In the genomic region with DNA sequence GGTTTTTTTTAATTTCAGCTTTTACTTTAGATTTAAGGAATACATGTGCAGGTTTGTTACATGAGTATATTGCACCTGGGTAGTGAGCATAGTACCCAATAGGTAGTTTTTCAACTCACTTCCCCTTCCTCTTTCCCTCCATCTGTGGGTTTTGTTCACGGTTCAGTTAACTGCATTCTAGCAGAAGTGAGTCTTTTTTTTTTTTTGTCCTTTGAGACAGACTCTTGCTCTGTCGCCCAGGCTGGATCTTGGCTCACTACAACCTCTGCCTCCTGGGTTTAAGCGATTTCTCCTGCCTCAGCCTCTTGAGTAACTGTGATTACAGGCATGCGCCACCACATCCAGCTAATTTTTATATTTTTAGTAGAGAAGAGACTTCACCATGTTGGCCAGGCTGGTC, we compare ENCODE assay signal across 1 cellular context.
TF ChIP-seq lines count a peak whose summit lies in the region.

No MANE protein-coding gene starts in this region.

TF ChIP-seq in K562, 482 proteins besides CTCF, POLR2A, EP300 and RAD21:
- TF ChIP-seq SPI1 (IDR thresholded peaks at IDR 0.05; ENCODE audit: borderline replicate concordance, low read depth, low read length) (peak; percentile 93), ZNF384 (IDR thresholded peaks at IDR 0.05; ENCODE audit: low read depth, low read length) (peak; percentile 69), CHCHD3 (CRISPR knock-in tag; IDR thresholded peaks at IDR 0.05) (no peak), GABPB1 (CRISPR knock-in tag; IDR thresholded peaks at IDR 0.05) (no peak), ZFP1 (CRISPR knock-in tag; IDR thresholded peaks at IDR 0.05) (no peak), FOXJ2 (tag; IDR thresholded peaks at IDR 0.05) (no peak), ZNF41 (CRISPR knock-in tag; conservative IDR thresholded peaks at IDR 0.05) (no peak), TOE1 (IDR thresholded peaks at IDR 0.05; ENCODE audit: borderline replicate concordance) (no peak), TOE1 (CRISPR knock-in tag; IDR thresholded peaks at IDR 0.05; ENCODE audit: borderline replicate concordance, low read depth) (no peak), DDX20 (tag; IDR thresholded peaks at IDR 0.05; ENCODE audit: low read depth) (no peak), ZNF212 (CRISPR knock-in tag; IDR thresholded peaks at IDR 0.05) (no peak), E2F8 (IDR thresholded peaks at IDR 0.05; ENCODE audit: low read depth, partially characterized antibody) (no peak), EHMT2 (IDR thresholded peaks at IDR 0.05) (no peak), GTF2A2 (tag; IDR thresholded peaks at IDR 0.05) (no peak), RBM34 (IDR thresholded peaks at IDR 0.05; ENCODE audit: borderline replicate concordance, insufficient read depth, low read length) (no peak), ZC3H8 (IDR thresholded peaks at IDR 0.05) (no peak), SMARCA5 (IDR thresholded peaks at IDR 0.05) (no peak), RFX7 (CRISPR knock-in tag; IDR thresholded peaks at IDR 0.05) (no peak), STAT6 (CRISPR knock-in tag; IDR thresholded peaks at IDR 0.05) (no peak), SMAD2 (IDR thresholded peaks at IDR 0.05; ENCODE audit: low read depth, low read length) (no peak), ADNP (tag; IDR thresholded peaks at IDR 0.05) (0 out of 2 replicates have a peak, but pooled peaks have one; percentile 39), SRSF7 (optimal IDR thresholded peaks at IDR 0.05; ENCODE audit: low read depth, low read length) (no peak), SETDB1 (IDR thresholded peaks at IDR 0.05; ENCODE audit: low read length) (no peak), ZNF766 (CRISPR knock-in tag; conservative IDR thresholded peaks at IDR 0.05) (0 out of 2 replicates have a peak, but pooled peaks have one; percentile 36), CGGBP1 (CRISPR knock-in tag; IDR thresholded peaks at IDR 0.05) (no peak), GABPA (tag; conservative IDR thresholded peaks at IDR 0.05; ENCODE audit: low read depth) (no peak), RFX1 (IDR thresholded peaks at IDR 0.05) (no peak), CXXC5 (CRISPR knock-in tag; IDR thresholded peaks at IDR 0.05) (peak; percentile 19; the same call in 1 of the 2 replicates), ZNF12 (CRISPR knock-in tag; IDR thresholded peaks at IDR 0.05) (peak; percentile 40; the same call in 1 of the 2 replicates), ZBED1 (IDR thresholded peaks at IDR 0.05) (no peak), ZNF75A (CRISPR knock-in tag; IDR thresholded peaks at IDR 0.05) (no peak), MTA1 (IDR thresholded peaks at IDR 0.05; ENCODE audit: borderline replicate concordance) (no peak), SMARCE1 (IDR thresholded peaks at IDR 0.05) (peak; percentile 57; the same call in 1 of the 2 replicates), BRCA1 (IDR thresholded peaks at IDR 0.05) (no peak), BRCA1 (CRISPR knock-in tag; IDR thresholded peaks at IDR 0.05) (no peak), U2AF1 (optimal IDR thresholded peaks at IDR 0.05; ENCODE audit: low read depth, low read length) (no peak), HDAC8 (tag; IDR thresholded peaks at IDR 0.05) (no peak), DPF2 (IDR thresholded peaks at IDR 0.05) (no peak), GTF2F1 (IDR thresholded peaks at IDR 0.05; ENCODE audit: low read depth, low read length) (no peak), CBX5 (IDR thresholded peaks at IDR 0.05; ENCODE audit: borderline replicate concordance, low read depth) (no peak), BACH1 (tag; IDR thresholded peaks at IDR 0.05) (no peak), CCNT2 (IDR thresholded peaks at IDR 0.05; ENCODE audit: borderline replicate concordance, extremely low read depth, insufficient read length, low read depth, low read length) (no peak), ETV5 (CRISPR knock-in tag; IDR thresholded peaks at IDR 0.05; ENCODE audit: low read depth) (no peak), STAT5A (IDR thresholded peaks at IDR 0.05; ENCODE audit: borderline replicate concordance, low read length) (no peak), NFRKB (IDR thresholded peaks at IDR 0.05; ENCODE audit: low read depth) (no peak), SREBF1 (IDR thresholded peaks at IDR 0.05; ENCODE audit: borderline replicate concordance, low read depth, low read length) (no peak), C11orf30 (IDR thresholded peaks at IDR 0.05; ENCODE audit: low read depth) (no peak), SAFB2 (IDR thresholded peaks at IDR 0.05; ENCODE audit: borderline replicate concordance, low read depth, low read length, severe bottlenecking) (no peak), PURB (CRISPR knock-in tag; IDR thresholded peaks at IDR 0.05; ENCODE audit: low read depth) (no peak), RUNX1 (IDR thresholded peaks at IDR 0.05; ENCODE audit: low read depth) (no peak), TBL1XR1 (IDR thresholded peaks at IDR 0.05; ENCODE audit: low read length in 2 of 2) (no peak), KDM5B (IDR thresholded peaks at IDR 0.05; ENCODE audit: insufficient replicate concordance, low read depth, low read length) (no peak), TCF7L2 (IDR thresholded peaks at IDR 0.05; ENCODE audit: low read depth, low read length) (no peak), ZC3H4 (CRISPR knock-in tag; IDR thresholded peaks at IDR 0.05; ENCODE audit: borderline replicate concordance) (no peak), KLF1 (tag; IDR thresholded peaks at IDR 0.05) (no peak), ARID1B (IDR thresholded peaks at IDR 0.05) (no peak; the same call in 1 of the 2 replicates)
- TF ChIP-seq, protein P1, sequence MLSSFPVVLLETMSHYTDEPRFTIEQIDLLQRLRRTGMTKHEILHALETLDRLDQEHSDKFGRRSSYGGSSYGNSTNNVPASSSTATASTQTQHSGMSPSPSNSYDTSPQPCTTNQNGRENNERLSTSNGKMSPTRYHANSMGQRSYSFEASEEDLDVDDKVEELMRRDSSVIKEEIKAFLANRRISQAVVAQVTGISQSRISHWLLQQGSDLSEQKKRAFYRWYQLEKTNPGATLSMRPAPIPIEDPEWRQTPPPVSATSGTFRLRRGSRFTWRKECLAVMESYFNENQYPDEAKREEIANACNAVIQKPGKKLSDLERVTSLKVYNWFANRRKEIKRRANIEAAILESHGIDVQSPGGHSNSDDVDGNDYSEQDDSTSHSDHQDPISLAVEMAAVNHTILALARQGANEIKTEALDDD (IDR thresholded peaks at IDR 0.05) = peak; percentile 45; the same call in 1 of the 2 replicates
- TF ChIP-seq, protein P2, sequence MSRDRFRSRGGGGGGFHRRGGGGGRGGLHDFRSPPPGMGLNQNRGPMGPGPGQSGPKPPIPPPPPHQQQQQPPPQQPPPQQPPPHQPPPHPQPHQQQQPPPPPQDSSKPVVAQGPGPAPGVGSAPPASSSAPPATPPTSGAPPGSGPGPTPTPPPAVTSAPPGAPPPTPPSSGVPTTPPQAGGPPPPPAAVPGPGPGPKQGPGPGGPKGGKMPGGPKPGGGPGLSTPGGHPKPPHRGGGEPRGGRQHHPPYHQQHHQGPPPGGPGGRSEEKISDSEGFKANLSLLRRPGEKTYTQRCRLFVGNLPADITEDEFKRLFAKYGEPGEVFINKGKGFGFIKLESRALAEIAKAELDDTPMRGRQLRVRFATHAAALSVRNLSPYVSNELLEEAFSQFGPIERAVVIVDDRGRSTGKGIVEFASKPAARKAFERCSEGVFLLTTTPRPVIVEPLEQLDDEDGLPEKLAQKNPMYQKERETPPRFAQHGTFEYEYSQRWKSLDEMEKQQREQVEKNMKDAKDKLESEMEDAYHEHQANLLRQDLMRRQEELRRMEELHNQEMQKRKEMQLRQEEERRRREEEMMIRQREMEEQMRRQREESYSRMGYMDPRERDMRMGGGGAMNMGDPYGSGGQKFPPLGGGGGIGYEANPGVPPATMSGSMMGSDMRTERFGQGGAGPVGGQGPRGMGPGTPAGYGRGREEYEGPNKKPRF (IDR thresholded peaks at IDR 0.05; ENCODE audit: low read depth, low read length) = no peak
- TF ChIP-seq, protein P3, sequence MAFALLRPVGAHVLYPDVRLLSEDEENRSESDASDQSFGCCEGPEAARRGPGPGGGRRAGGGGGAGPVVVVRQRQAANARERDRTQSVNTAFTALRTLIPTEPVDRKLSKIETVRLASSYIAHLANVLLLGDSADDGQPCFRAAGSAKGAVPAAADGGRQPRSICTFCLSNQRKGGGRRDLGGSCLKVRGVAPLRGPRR (CRISPR knock-in tag; IDR thresholded peaks at IDR 0.05) = no peak
- TF ChIP-seq, protein P4, sequence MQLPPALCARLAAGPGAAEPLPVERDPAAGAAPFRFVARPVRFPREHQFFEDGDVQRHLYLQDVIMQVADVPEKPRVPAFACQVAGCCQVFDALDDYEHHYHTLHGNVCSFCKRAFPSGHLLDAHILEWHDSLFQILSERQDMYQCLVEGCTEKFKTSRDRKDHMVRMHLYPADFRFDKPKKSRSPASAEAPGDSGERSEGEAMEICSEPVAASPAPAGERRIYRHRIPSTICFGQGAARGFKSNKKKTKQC (CRISPR knock-in tag; IDR thresholded peaks at IDR 0.05) = no peak
- TF ChIP-seq, protein P5, sequence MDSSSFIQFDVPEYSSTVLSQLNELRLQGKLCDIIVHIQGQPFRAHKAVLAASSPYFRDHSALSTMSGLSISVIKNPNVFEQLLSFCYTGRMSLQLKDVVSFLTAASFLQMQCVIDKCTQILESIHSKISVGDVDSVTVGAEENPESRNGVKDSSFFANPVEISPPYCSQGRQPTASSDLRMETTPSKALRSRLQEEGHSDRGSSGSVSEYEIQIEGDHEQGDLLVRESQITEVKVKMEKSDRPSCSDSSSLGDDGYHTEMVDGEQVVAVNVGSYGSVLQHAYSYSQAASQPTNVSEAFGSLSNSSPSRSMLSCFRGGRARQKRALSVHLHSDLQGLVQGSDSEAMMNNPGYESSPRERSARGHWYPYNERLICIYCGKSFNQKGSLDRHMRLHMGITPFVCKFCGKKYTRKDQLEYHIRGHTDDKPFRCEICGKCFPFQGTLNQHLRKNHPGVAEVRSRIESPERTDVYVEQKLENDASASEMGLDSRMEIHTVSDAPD (CRISPR knock-in tag; IDR thresholded peaks at IDR 0.05) = no peak
- TF ChIP-seq, protein P6, sequence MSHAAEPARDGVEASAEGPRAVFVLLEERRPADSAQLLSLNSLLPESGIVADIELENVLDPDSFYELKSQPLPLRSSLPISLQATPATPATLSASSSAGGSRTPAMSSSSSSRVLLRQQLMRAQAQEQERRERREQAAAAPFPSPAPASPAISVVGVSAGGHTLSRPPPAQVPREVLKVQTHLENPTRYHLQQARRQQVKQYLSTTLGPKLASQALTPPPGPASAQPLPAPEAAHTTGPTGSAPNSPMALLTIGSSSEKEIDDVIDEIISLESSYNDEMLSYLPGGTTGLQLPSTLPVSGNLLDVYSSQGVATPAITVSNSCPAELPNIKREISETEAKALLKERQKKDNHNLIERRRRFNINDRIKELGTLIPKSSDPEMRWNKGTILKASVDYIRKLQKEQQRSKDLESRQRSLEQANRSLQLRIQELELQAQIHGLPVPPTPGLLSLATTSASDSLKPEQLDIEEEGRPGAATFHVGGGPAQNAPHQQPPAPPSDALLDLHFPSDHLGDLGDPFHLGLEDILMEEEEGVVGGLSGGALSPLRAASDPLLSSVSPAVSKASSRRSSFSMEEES (CRISPR knock-in tag; IDR thresholded peaks at IDR 0.05) = no peak
- TF ChIP-seq, protein P7, sequence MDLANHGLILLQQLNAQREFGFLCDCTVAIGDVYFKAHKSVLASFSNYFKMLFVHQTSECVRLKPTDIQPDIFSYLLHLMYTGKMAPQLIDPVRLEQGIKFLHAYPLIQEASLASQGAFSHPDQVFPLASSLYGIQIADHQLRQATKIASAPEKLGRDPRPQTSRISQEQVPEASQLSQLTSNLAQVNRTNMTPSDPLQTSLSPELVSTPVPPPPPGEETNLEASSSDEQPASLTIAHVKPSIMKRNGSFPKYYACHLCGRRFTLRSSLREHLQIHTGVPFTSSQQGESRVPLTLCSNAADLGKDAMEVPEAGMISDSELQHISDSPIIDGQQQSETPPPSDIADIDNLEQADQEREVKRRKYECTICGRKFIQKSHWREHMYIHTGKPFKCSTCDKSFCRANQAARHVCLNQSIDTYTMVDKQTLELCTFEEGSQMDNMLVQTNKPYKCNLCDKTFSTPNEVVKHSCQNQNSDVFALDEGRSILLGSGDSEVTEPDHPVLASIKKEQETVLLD (IDR thresholded peaks at IDR 0.05) = no peak
